ENCODE assay signal across 8 cellular contexts in the genomic region with DNA sequence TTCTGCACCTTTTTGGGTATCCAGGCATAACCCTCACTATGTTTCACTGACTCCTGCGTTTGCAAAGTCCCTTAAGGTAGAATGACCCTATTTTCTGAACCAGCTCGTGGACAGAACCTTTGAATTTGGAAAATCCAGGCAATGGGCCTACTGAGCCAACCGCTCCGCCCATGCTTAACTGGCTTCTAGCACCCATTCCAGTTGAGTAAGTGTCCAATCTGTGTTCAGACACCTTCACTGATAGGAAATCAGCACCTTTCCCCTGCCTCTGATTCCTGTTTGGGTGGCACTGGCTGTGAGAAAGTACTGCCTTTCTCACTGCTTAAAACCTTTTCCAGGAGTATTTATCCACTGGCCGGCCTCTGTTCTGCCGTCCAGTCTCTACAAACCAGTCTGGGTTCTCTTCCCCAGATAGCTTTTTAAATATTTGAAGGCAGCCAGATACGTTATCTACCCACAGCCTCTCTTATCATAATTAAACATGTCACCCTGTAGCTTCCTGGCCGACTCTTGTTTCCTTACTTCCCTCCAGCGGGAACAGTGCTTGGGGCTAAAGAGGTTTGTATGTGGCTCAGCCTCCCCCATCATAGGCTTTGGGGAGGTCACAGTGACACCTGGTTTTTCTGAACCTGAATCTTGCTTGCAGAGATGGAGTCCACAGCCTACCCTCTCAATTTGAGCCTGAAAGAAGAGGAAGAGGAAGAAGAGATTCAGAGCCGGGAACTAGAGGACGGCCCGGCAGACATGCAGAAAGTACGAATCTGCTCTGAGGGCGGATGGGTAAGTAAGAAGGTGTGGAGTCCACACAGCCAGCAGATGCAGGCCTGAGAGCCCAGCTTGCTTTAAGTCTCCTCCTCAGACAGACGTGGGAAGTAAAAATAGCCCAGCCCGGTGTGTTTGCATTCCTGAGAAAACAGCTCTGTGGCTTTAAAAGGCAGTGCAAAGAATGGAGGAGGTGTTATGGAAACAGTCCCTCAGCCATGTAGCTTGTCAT.
DNase-seq lines count a peak whose midpoint lies in the region; ATAC-seq, FAIRE-seq and TF ChIP-seq lines count a peak whose summit lies in the region.

No MANE protein-coding gene starts in this region.

- H3F3A ChIP-seq in DOHH2 (ENCODE audit: control insufficient read depth, insufficient read depth) = 0 out of 2 replicates have a peak, but pooled peaks cover 3% of the 10 kb centered on the region
- no peaks in the 10 kb centered on the region for H3F3A ChIP-seq in OCI-LY1 (ENCODE audit: insufficient read depth, low read length)

- H3K36me3 ChIP-seq in DOHH2 (ENCODE audit: control insufficient read depth, low read length) (peaks cover 57% of the 10 kb centered on the region), OCI-LY1 (ENCODE audit: insufficient read depth, low read length) (peaks cover 46% of the 10 kb centered on the region), duodenal mucosa (ENCODE audit: control insufficient read depth in 1 of 2, insufficient read depth in 2 of 2, low read length in 2 of 2) (peaks cover 33 to 44% of the 10 kb centered on the region in 2 donors), mucosa of stomach (ENCODE audit: control insufficient read depth, insufficient read depth, low read length) (peaks cover 15% of the 10 kb centered on the region)

- 0 out of 2 replicates have a peak, but pooled peaks cover 4% of the 10 kb centered on the region for H4K20me1 ChIP-seq in DOHH2 (ENCODE audit: control insufficient read depth, insufficient read depth, low read depth, low read length)
- H4K20me1 ChIP-seq in OCI-LY1 (ENCODE audit: insufficient read depth, low read length) = no peaks in the 10 kb centered on the region

- ATAC-seq in GM19463 (IDR thresholded peaks at IDR 0.05; ENCODE audit: unreplicated experiment) (no peak), GM21786 (IDR thresholded peaks at IDR 0.05; ENCODE audit: unreplicated experiment) (no peak)

- TF ChIP-seq CTCF in DOHH2 (IDR thresholded peaks at IDR 0.05; ENCODE audit: low read depth, low read length, poor library complexity, severe bottlenecking) = no peak
- TF ChIP-seq CTCF in OCI-LY1 (IDR thresholded peaks at IDR 0.05; ENCODE audit: low read length) = no peak
- no peak for TF ChIP-seq CTCF in D721Med (IDR thresholded peaks at IDR 0.05; ENCODE audit: insufficient read depth, missing control alignments)

- H3K27ac ChIP-seq in DOHH2 (ENCODE audit: low read depth, low read length) (peak overlapping the region; percentile 27), OCI-LY1 (ENCODE audit: low read depth, low read length, poor library complexity, severe bottlenecking) (peak overlapping the region; percentile 58), duodenal mucosa (ENCODE audit: low read depth, low read length) (no peak overlapping the region)

- H3K27me3 ChIP-seq in DOHH2 (ENCODE audit: control insufficient read depth, low read length) (no peaks in the 10 kb centered on the region), OCI-LY1 (ENCODE audit: insufficient read depth, low read length) (no peaks in the 10 kb centered on the region), duodenal mucosa (ENCODE audit: control insufficient read depth in 1 of 2, insufficient read depth in 2 of 2, low read length in 2 of 2) (no peaks in the 10 kb centered on the region), mucosa of stomach (ENCODE audit: control insufficient read depth, insufficient read depth, low read length) (no peaks in the 10 kb centered on the region)

- peak overlapping the region; percentile 87 for H3K4me2 ChIP-seq in DOHH2 (ENCODE audit: low read length)
- H3K4me2 ChIP-seq in OCI-LY1 (ENCODE audit: low read length) = peak overlapping the region; percentile 82

- DNase-seq in OCI-M2 (lab: John Stamatoyannopoulos, UW; ENCODE audit: unreplicated experiment) (no peak), D721Med (ENCODE audit: insufficient read length, low spot score) (no peak)

- H3K79me2 ChIP-seq in DOHH2 (ENCODE audit: control insufficient read depth, low read length) (peaks cover 57% of the 10 kb centered on the region), OCI-LY1 (ENCODE audit: insufficient read depth, low read length) (no peaks in the 10 kb centered on the region)

- H3K4me3 ChIP-seq in DOHH2 (ENCODE audit: low read length) (peak overlapping the region; percentile 77), OCI-LY1 (ENCODE audit: low read depth, low read length, poor library complexity, severe bottlenecking) (peak overlapping the region; percentile 77), duodenal mucosa (ENCODE audit: low read depth in 1 of 2, low read length in 2 of 2) (peak overlapping the region; percentile 70 to 82), mucosa of stomach (ENCODE audit: low read length) (peak overlapping the region; percentile 7)

- H3K9ac ChIP-seq in OCI-LY1 (ENCODE audit: low read length) (peak overlapping the region; percentile 77), duodenal mucosa (ENCODE audit: low read depth in 1 of 2, low read length in 2 of 2) (peak overlapping the region; percentile 54 to 56), mucosa of stomach (ENCODE audit: low read length) (peak overlapping the region; percentile 29)

- no peak for FAIRE-seq in D721Med (lab: Jason Lieb, UNC)

- H3K9me3 ChIP-seq in DOHH2 (ENCODE audit: control insufficient read depth, insufficient read depth, low read length) (no peaks in the 10 kb centered on the region), OCI-LY1 (ENCODE audit: low read length) (no peaks in the 10 kb centered on the region), duodenal mucosa (ENCODE audit: control insufficient read depth in 1 of 2, low read length in 2 of 2) (no peaks in the 10 kb centered on the region), mucosa of stomach (ENCODE audit: control insufficient read depth, low read length) (no peaks in the 10 kb centered on the region)

- H3K9me2 ChIP-seq in DOHH2 (replicated peaks; ENCODE audit: control insufficient read depth, low read length) (no peaks in the 10 kb centered on the region), OCI-LY1 (ENCODE audit: low read depth, low read length) (no peaks in the 10 kb centered on the region)

- H3K4me1 ChIP-seq in DOHH2 (ENCODE audit: control insufficient read depth, low read length) = peaks cover 23% of the 10 kb centered on the region
- peaks cover 22% of the 10 kb centered on the region for H3K4me1 ChIP-seq in OCI-LY1 (ENCODE audit: insufficient read depth, low read length, severe bottlenecking)
- peaks cover 32 to 43% of the 10 kb centered on the region in 2 donors for H3K4me1 ChIP-seq in duodenal mucosa (ENCODE audit: control insufficient read depth in 1 of 2, insufficient read depth in 2 of 2, low read length in 2 of 2)
- peaks cover 53% of the 10 kb centered on the region for H3K4me1 ChIP-seq in mucosa of stomach (ENCODE audit: control insufficient read depth, insufficient read depth, low read length)

- H2AFZ ChIP-seq in OCI-LY1 (ENCODE audit: low read length) = no peak overlapping the region

Comparison
In these comparisons a context has a peak if more than half of its experiments do, and no peak if none do; other contexts are left out.
1. H3K4me3 ChIP-seq: peak in every context shown above with its lines; median percentile 77 in DOHH2; 77 in OCI-LY1; 76 in duodenal mucosa; 7 in mucosa of stomach.